ENCODE assay signal across 28 cellular contexts in genomic region chr5:746258-746761, GRCh38. TPM values are rescaled to one million over a fixed set of nuclear protein-coding genes. Genes with fewer than 3 reads are reported as not detected.
DNase-seq lines count a peak whose midpoint lies in the region; ATAC-seq and TF ChIP-seq lines count a peak whose summit lies in the region.
"Had no signal": no experiment of that assay in that cellular context is flagged by ENCODE, and none has a peak within 500 bp of the region (broad histone marks: within the 10 kb centered on the region; RNA-seq: fewer than 3 reads in every experiment).

No MANE protein-coding gene starts in this region.

- H3K27me3 Mint-ChIP-seq in activated naive CD8-positive, alpha-beta T cell treated with anti-CD3 and anti-CD28 coated beads, Interleukin-2, amount 50 U/mL, for 24 hours = peaks cover 2% of the 10 kb centered on the region
- no peaks in the 10 kb centered on the region for H3K27me3 Mint-ChIP-seq in activated naive CD8-positive, alpha-beta T cell treated with anti-CD3 and anti-CD28 coated beads for 36 hours
- peaks cover 0 to 3% of the 10 kb centered on the region in 2 donors for H3K27me3 Mint-ChIP-seq in natural killer cell (ENCODE audit: low read depth in 2 of 2)

- no peaks in the 10 kb centered on the region for H3K27me3 ChIP-seq in left ventricle myocardium inferior (ENCODE audit: low read depth)
- H3K27me3 ChIP-seq: ascending aorta, testis, uterus had no signal

- peak overlapping the region; percentile 4 for H3K27ac ChIP-seq in angular gyrus (ENCODE audit: low read depth, low read length)
- H3K27ac ChIP-seq in left ventricle myocardium inferior (replicated peaks) = peak overlapping the region; percentile 50
- H3K27ac ChIP-seq: ascending aorta, C4-2B, GM23248, testis, uterus had no signal

- H3K4me3 Mint-ChIP-seq in activated naive CD8-positive, alpha-beta T cell treated with anti-CD3 and anti-CD28 coated beads, Interleukin-2, amount 50 U/mL, for 24 hours = no peak overlapping the region
- H3K4me3 Mint-ChIP-seq in activated naive CD8-positive, alpha-beta T cell treated with anti-CD3 and anti-CD28 coated beads for 36 hours = no peak overlapping the region
- H3K4me3 Mint-ChIP-seq in stimulated activated effector memory CD8-positive, alpha-beta T cell treated with anti-CD3 and anti-CD28 coated beads, Interleukin-12 subunit alpha, Interleukin-12 subunit beta, amount 100 ng/mL, for 72 hours = no peak overlapping the region
- no peak overlapping the region for H3K4me3 Mint-ChIP-seq in natural killer cell
- H3K4me3 Mint-ChIP-seq: activated naive CD4-positive, alpha-beta T cell treated with anti-CD3 and anti-CD28 coated beads for 36 hours; memory B cell had no signal

- H3K9me3 ChIP-seq in left ventricle myocardium inferior (replicated peaks) = no peaks in the 10 kb centered on the region
- H3K9me3 ChIP-seq: ascending aorta, testis, uterus had no signal

- intact Hi-C loops in left ventricle myocardium inferior (cut with micrococcal nuclease) (no loop called here), natural killer cell (cut with micrococcal nuclease) (no loop called here)

- H3K36me3 Mint-ChIP-seq in activated naive CD8-positive, alpha-beta T cell treated with anti-CD3 and anti-CD28 coated beads, Interleukin-2, amount 50 U/mL, for 24 hours (ENCODE audit: low read depth) = no peaks in the 10 kb centered on the region
- H3K36me3 Mint-ChIP-seq in activated naive CD8-positive, alpha-beta T cell treated with anti-CD3 and anti-CD28 coated beads for 36 hours = no peaks in the 10 kb centered on the region
- H3K36me3 Mint-ChIP-seq in stimulated activated effector memory CD8-positive, alpha-beta T cell treated with anti-CD3 and anti-CD28 coated beads, Interleukin-12 subunit alpha, Interleukin-12 subunit beta, amount 100 ng/mL, for 72 hours = peaks cover 5% of the 10 kb centered on the region
- H3K36me3 Mint-ChIP-seq in natural killer cell = no peaks in the 10 kb centered on the region
- H3K36me3 Mint-ChIP-seq: memory B cell had no signal

- peak; percentile 47 for TF ChIP-seq CTCF in left ventricle myocardium inferior (IDR thresholded peaks at IDR 0.05; ENCODE audit: borderline replicate concordance)
- no peak for TF ChIP-seq CTCF in natural killer cell (IDR thresholded peaks at IDR 0.05)

- no peaks in the 10 kb centered on the region for H3K4me1 ChIP-seq in left ventricle myocardium inferior
- H3K4me1 ChIP-seq: ascending aorta, testis, uterus had no signal

- peaks cover 12% of the 10 kb centered on the region for H3K36me3 ChIP-seq in left ventricle myocardium inferior
- H3K36me3 ChIP-seq: uterus had no signal

- peak; percentile 7 for ATAC-seq in activated naive CD8-positive, alpha-beta T cell treated with anti-CD3 and anti-CD28 coated beads, Interleukin-2, amount 50 U/mL, for 24 hours
- ATAC-seq in stimulated activated effector memory CD8-positive, alpha-beta T cell treated with anti-CD3 and anti-CD28 coated beads, Interleukin-12 subunit alpha, Interleukin-12 subunit beta, amount 100 ng/mL, for 72 hours = peak; percentile 5
- ATAC-seq in GM21529 (IDR thresholded peaks at IDR 0.05; ENCODE audit: unreplicated experiment) = no peak
- no peak for ATAC-seq in HG02938 (IDR thresholded peaks at IDR 0.05; ENCODE audit: unreplicated experiment)
- ATAC-seq in natural killer cell = no peak
- ATAC-seq: Panc1 had no signal

- H3K4me1 Mint-ChIP-seq in activated naive CD8-positive, alpha-beta T cell treated with anti-CD3 and anti-CD28 coated beads, Interleukin-2, amount 50 U/mL, for 24 hours = no peaks in the 10 kb centered on the region
- no peaks in the 10 kb centered on the region for H3K4me1 Mint-ChIP-seq in activated naive CD8-positive, alpha-beta T cell treated with anti-CD3 and anti-CD28 coated beads for 36 hours
- no peaks in the 10 kb centered on the region for H3K4me1 Mint-ChIP-seq in stimulated activated effector memory CD8-positive, alpha-beta T cell treated with anti-CD3 and anti-CD28 coated beads, Interleukin-12 subunit alpha, Interleukin-12 subunit beta, amount 100 ng/mL, for 72 hours
- H3K4me1 Mint-ChIP-seq in natural killer cell = no peaks in the 10 kb centered on the region
- H3K4me1 Mint-ChIP-seq: memory B cell had no signal

- H3K27ac Mint-ChIP-seq in activated naive CD8-positive, alpha-beta T cell treated with anti-CD3 and anti-CD28 coated beads, Interleukin-2, amount 50 U/mL, for 24 hours = no peak overlapping the region
- H3K27ac Mint-ChIP-seq in activated naive CD8-positive, alpha-beta T cell treated with anti-CD3 and anti-CD28 coated beads for 36 hours = no peak overlapping the region
- H3K27ac Mint-ChIP-seq in stimulated activated effector memory CD8-positive, alpha-beta T cell treated with anti-CD3 and anti-CD28 coated beads, Interleukin-12 subunit alpha, Interleukin-12 subunit beta, amount 100 ng/mL, for 72 hours = no peak overlapping the region
- H3K27ac Mint-ChIP-seq in natural killer cell = no peak overlapping the region
- H3K27ac Mint-ChIP-seq: activated naive CD4-positive, alpha-beta T cell treated with anti-CD3 and anti-CD28 coated beads for 36 hours; memory B cell had no signal

- no peak for DNase-seq in activated naive CD8-positive, alpha-beta T cell treated with anti-CD3 and anti-CD28 coated beads, Interleukin-2, amount 50 U/mL, for 24 hours
- no peak for DNase-seq in activated naive CD8-positive, alpha-beta T cell treated with anti-CD3 and anti-CD28 coated beads for 36 hours
- DNase-seq in left ventricle myocardium inferior (peak; percentile 22), natural killer cell (no peak)
- no peak for DNase-seq in stimulated activated effector memory CD8-positive, alpha-beta T cell treated with anti-CD3 and anti-CD28 coated beads, Interleukin-12 subunit alpha, Interleukin-12 subunit beta, amount 100 ng/mL, for 72 hours (ENCODE audit: low spot score in 2 of 2)
- DNase-seq: activated CD4-positive, alpha-beta T cell treated with anti-CD3 and anti-CD28 coated beads for 48 hours; activated naive CD4-positive, alpha-beta T cell treated with anti-CD3 and anti-CD28 coated beads for 36 hours; glutamatergic neuron; GM23248; NCI-H1694; NCI-H2171; NCI-H524; stimulated activated CD4-positive, alpha-beta T cell treated with anti-CD3 and anti-CD28 coated beads, Interleukin-4, amount 100 ng/mL, for 1 hour; stimulated activated naive CD4-positive, alpha-beta T cell; T-helper 1 cell; testis; uterus had no signal

- no peak overlapping the region for H3K4me3 ChIP-seq in left ventricle myocardium inferior
- H3K4me3 ChIP-seq: ascending aorta, GM23248, smooth muscle cell, testis, uterus had no signal

- no peaks in the 10 kb centered on the region for H3K9me3 Mint-ChIP-seq in activated naive CD8-positive, alpha-beta T cell treated with anti-CD3 and anti-CD28 coated beads, Interleukin-2, amount 50 U/mL, for 24 hours
- no peaks in the 10 kb centered on the region for H3K9me3 Mint-ChIP-seq in activated naive CD8-positive, alpha-beta T cell treated with anti-CD3 and anti-CD28 coated beads for 36 hours
- no peaks in the 10 kb centered on the region for H3K9me3 Mint-ChIP-seq in stimulated activated effector memory CD8-positive, alpha-beta T cell treated with anti-CD3 and anti-CD28 coated beads, Interleukin-12 subunit alpha, Interleukin-12 subunit beta, amount 100 ng/mL, for 72 hours
- no peaks in the 10 kb centered on the region for H3K9me3 Mint-ChIP-seq in natural killer cell
- H3K9me3 Mint-ChIP-seq: activated naive CD4-positive, alpha-beta T cell treated with anti-CD3 and anti-CD28 coated beads for 36 hours; memory B cell had no signal

RNA-seq across cellular contexts. Expression of gene ZDHHC11B, which starts 38.2 kb away (rescaled TPM):
- not detected for total RNA-seq in activated naive CD8-positive, alpha-beta T cell treated with anti-CD3 and anti-CD28 coated beads for 36 hours
- total RNA-seq in left ventricle myocardium inferior (13.4 TPM), natural killer cell (1 to 10 TPM in 2 of 3 donors, under 1 TPM in 1; 0.85 to 7.3 (median 2.2) TPM)
- total RNA-seq: activated naive CD4-positive, alpha-beta T cell treated with anti-CD3 and anti-CD28 coated beads for 36 hours; dermis microvascular lymphatic vessel endothelial cell; GM23248; LHCN-M2; renal cortical epithelial cell; smooth muscle cell had no signal

RNA-seq across cellular contexts. Expression of gene TPPP, which starts 53.2 kb away (rescaled TPM):
- under 1 TPM in 1 of 2 experiments, not detected in 1; 0.08 TPM for total RNA-seq in activated naive CD8-positive, alpha-beta T cell treated with anti-CD3 and anti-CD28 coated beads for 36 hours
- total RNA-seq in left ventricle myocardium inferior (21.6 TPM), natural killer cell (1 to 10 TPM in 2 of 3 donors, under 1 TPM in 1; 0.24 to 1.3 (median 1.2) TPM)
- total RNA-seq: GM23248, LHCN-M2, smooth muscle cell had no signal

Comparison
In these comparisons a context has a peak if more than half of its experiments do, and no peak if none do; other contexts are left out.
1. ATAC-seq: peak in activated naive CD8-positive, alpha-beta T cell treated with anti-CD3 and anti-CD28 coated beads, Interleukin-2, amount 50 U/mL, for 24 hours (single experiment) and stimulated activated effector memory CD8-positive, alpha-beta T cell treated with anti-CD3 and anti-CD28 coated beads, Interleukin-12 subunit alpha, Interleukin-12 subunit beta, amount 100 ng/mL, for 72 hours (single experiment); none in GM21529 (single experiment), HG02938 (single experiment) and natural killer cell (0 of 3).